Comparison of ENCODE assay signal across 1 cellular context in the genomic region with DNA sequence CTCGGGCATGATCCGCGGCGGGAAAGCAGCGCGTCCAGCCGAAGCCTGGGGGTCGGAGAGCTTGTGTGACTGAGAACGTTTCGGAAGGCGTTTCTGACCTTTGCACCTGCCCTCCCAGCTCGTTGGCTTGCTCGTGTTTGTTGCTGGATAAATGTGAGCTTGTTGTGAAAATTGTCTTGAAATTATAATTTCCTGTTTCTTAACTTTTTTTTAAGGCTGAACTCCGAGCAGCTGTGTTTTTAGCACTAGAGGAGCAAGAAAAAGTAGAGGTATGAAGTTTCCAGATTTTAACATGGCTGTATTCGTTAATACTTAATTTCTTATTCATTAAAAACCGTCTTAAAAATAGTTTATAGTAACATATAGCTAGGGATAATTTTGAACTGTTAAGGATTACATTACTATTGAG.
TF ChIP-seq lines count a peak whose summit lies in the region.

No MANE protein-coding gene starts in this region.

TF ChIP-seq in HepG2, 621 proteins besides CTCF, POLR2A, EP300 and RAD21 (continued from another document and continues in another):
- TF ChIP-seq, protein P1, sequence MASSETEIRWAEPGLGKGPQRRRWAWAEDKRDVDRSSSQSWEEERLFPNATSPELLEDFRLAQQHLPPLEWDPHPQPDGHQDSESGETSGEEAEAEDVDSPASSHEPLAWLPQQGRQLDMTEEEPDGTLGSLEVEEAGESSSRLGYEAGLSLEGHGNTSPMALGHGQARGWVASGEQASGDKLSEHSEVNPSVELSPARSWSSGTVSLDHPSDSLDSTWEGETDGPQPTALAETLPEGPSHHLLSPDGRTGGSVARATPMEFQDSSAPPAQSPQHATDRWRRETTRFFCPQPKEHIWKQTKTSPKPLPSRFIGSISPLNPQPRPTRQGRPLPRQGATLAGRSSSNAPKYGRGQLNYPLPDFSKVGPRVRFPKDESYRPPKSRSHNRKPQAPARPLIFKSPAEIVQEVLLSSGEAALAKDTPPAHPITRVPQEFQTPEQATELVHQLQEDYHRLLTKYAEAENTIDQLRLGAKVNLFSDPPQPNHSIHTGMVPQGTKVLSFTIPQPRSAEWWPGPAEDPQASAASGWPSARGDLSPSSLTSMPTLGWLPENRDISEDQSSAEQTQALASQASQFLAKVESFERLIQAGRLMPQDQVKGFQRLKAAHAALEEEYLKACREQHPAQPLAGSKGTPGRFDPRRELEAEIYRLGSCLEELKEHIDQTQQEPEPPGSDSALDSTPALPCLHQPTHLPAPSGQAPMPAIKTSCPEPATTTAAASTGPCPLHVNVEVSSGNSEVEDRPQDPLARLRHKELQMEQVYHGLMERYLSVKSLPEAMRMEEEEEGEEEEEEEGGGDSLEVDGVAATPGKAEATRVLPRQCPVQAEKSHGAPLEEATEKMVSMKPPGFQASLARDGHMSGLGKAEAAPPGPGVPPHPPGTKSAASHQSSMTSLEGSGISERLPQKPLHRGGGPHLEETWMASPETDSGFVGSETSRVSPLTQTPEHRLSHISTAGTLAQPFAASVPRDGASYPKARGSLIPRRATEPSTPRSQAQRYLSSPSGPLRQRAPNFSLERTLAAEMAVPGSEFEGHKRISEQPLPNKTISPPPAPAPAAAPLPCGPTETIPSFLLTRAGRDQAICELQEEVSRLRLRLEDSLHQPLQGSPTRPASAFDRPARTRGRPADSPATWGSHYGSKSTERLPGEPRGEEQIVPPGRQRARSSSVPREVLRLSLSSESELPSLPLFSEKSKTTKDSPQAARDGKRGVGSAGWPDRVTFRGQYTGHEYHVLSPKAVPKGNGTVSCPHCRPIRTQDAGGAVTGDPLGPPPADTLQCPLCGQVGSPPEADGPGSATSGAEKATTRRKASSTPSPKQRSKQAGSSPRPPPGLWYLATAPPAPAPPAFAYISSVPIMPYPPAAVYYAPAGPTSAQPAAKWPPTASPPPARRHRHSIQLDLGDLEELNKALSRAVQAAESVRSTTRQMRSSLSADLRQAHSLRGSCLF (CRISPR knock-in tag; IDR thresholded peaks at IDR 0.05; ENCODE audit: borderline replicate concordance), result no peak
- TF ChIP-seq SOX13 (IDR thresholded peaks at IDR 0.05) (peak; percentile 5; the same call in 1 of the 2 replicates), SOX13 (CRISPR knock-in tag; conservative IDR thresholded peaks at IDR 0.05 in 1 of 2, IDR thresholded peaks at IDR 0.05 in 1 of 2) (no peak), ZNF850 (CRISPR knock-in tag; conservative IDR thresholded peaks at IDR 0.05) (no peak), ZSCAN25 (CRISPR knock-in tag; IDR thresholded peaks at IDR 0.05) (no peak), RFX5 (IDR thresholded peaks at IDR 0.05; ENCODE audit: low read depth, low read length) (no peak), CENPX (CRISPR knock-in tag; IDR thresholded peaks at IDR 0.05) (no peak), BRD4 (CRISPR knock-in tag; IDR thresholded peaks at IDR 0.05) (no peak), CREB1 (IDR thresholded peaks at IDR 0.05) (no peak), CREB1 (CRISPR knock-in tag; IDR thresholded peaks at IDR 0.05) (no peak), KLF13 (CRISPR knock-in tag; IDR thresholded peaks at IDR 0.05) (no peak; the same call in 1 of the 2 replicates), RFXANK (CRISPR knock-in tag; IDR thresholded peaks at IDR 0.05) (no peak), ZNF354B (CRISPR knock-in tag; IDR thresholded peaks at IDR 0.05) (no peak), ZNF138 (CRISPR knock-in tag; IDR thresholded peaks at IDR 0.05; ENCODE audit: low read depth) (no peak), ZNF605 (CRISPR knock-in tag; IDR thresholded peaks at IDR 0.05) (peak; percentile 68; the same call in 1 of the 2 replicates), SOX6 (IDR thresholded peaks at IDR 0.05) (no peak), SOX6 (CRISPR knock-in tag; IDR thresholded peaks at IDR 0.05) (no peak), ZMAT3 (CRISPR knock-in tag; conservative IDR thresholded peaks at IDR 0.05) (no peak; the same call in 1 of the 2 replicates), ZNF256 (CRISPR knock-in tag; conservative IDR thresholded peaks at IDR 0.05) (no peak), POLR2G (IDR thresholded peaks at IDR 0.05; ENCODE audit: low read depth, low read length) (peak; percentile 75), POLR2AphosphoS5 (IDR thresholded peaks at IDR 0.05; ENCODE audit: low read depth, low read length) (peak; percentile 40), ZNF205 (CRISPR knock-in tag; IDR thresholded peaks at IDR 0.05) (no peak), FOSL1 (CRISPR knock-in tag; IDR thresholded peaks at IDR 0.05; ENCODE audit: borderline replicate concordance) (no peak), ZSCAN20 (CRISPR knock-in tag; IDR thresholded peaks at IDR 0.05; ENCODE audit: borderline replicate concordance) (no peak), FOXO1 (CRISPR knock-in tag; IDR thresholded peaks at IDR 0.05) (no peak), ZNF660 (CRISPR knock-in tag; IDR thresholded peaks at IDR 0.05; ENCODE audit: borderline replicate concordance, low read depth) (no peak), MXI1 (IDR thresholded peaks at IDR 0.05; ENCODE audit: borderline replicate concordance, low read depth, low read length) (peak; percentile 51; the same call in 1 of the 3 replicates), ZSCAN9 (CRISPR knock-in tag; IDR thresholded peaks at IDR 0.05; ENCODE audit: borderline replicate concordance) (no peak), TARDBP (CRISPR knock-in tag; IDR thresholded peaks at IDR 0.05) (no peak), ZNF10 (CRISPR knock-in tag; IDR thresholded peaks at IDR 0.05; ENCODE audit: borderline replicate concordance, low read depth) (no peak), ZFP62 (CRISPR knock-in tag; IDR thresholded peaks at IDR 0.05) (no peak), ZNF7 (CRISPR knock-in tag; IDR thresholded peaks at IDR 0.05) (no peak), ZNF883 (CRISPR knock-in tag; IDR thresholded peaks at IDR 0.05; ENCODE audit: not compliant biosample characterization) (no peak), STAT5B (CRISPR knock-in tag; IDR thresholded peaks at IDR 0.05) (no peak), MIXL1 (CRISPR knock-in tag; IDR thresholded peaks at IDR 0.05) (no peak), ZMYM4 (CRISPR knock-in tag; IDR thresholded peaks at IDR 0.05) (no peak), ONECUT2 (CRISPR knock-in tag; IDR thresholded peaks at IDR 0.05) (no peak), NAIF1 (CRISPR knock-in tag; IDR thresholded peaks at IDR 0.05; ENCODE audit: borderline replicate concordance) (no peak)
- TF ChIP-seq, protein P2, sequence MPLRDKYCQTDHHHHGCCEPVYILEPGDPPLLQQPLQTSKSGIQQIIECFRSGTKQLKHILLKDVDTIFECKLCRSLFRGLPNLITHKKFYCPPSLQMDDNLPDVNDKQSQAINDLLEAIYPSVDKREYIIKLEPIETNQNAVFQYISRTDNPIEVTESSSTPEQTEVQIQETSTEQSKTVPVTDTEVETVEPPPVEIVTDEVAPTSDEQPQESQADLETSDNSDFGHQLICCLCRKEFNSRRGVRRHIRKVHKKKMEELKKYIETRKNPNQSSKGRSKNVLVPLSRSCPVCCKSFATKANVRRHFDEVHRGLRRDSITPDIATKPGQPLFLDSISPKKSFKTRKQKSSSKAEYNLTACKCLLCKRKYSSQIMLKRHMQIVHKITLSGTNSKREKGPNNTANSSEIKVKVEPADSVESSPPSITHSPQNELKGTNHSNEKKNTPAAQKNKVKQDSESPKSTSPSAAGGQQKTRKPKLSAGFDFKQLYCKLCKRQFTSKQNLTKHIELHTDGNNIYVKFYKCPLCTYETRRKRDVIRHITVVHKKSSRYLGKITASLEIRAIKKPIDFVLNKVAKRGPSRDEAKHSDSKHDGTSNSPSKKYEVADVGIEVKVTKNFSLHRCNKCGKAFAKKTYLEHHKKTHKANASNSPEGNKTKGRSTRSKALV (CRISPR knock-in tag; IDR thresholded peaks at IDR 0.05), result no peak
- TF ChIP-seq, protein P3, sequence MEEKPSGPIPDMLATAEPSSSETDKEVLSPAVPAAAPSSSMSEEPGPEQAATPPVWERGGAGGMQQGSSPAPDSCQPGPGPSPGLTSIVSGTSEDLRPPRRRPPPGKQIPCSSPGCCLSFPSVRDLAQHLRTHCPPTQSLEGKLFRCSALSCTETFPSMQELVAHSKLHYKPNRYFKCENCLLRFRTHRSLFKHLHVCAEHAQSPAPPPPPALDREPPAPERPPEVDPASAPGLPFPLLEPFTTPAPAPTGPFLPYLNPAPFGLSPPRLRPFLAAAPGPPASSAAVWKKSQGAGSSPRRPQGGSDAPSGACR (CRISPR knock-in tag; IDR thresholded peaks at IDR 0.05), result no peak
- TF ChIP-seq, protein P4, sequence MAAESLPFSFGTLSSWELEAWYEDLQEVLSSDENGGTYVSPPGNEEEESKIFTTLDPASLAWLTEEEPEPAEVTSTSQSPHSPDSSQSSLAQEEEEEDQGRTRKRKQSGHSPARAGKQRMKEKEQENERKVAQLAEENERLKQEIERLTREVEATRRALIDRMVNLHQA (CRISPR knock-in tag; IDR thresholded peaks at IDR 0.05), result no peak
- TF ChIP-seq, protein P5, sequence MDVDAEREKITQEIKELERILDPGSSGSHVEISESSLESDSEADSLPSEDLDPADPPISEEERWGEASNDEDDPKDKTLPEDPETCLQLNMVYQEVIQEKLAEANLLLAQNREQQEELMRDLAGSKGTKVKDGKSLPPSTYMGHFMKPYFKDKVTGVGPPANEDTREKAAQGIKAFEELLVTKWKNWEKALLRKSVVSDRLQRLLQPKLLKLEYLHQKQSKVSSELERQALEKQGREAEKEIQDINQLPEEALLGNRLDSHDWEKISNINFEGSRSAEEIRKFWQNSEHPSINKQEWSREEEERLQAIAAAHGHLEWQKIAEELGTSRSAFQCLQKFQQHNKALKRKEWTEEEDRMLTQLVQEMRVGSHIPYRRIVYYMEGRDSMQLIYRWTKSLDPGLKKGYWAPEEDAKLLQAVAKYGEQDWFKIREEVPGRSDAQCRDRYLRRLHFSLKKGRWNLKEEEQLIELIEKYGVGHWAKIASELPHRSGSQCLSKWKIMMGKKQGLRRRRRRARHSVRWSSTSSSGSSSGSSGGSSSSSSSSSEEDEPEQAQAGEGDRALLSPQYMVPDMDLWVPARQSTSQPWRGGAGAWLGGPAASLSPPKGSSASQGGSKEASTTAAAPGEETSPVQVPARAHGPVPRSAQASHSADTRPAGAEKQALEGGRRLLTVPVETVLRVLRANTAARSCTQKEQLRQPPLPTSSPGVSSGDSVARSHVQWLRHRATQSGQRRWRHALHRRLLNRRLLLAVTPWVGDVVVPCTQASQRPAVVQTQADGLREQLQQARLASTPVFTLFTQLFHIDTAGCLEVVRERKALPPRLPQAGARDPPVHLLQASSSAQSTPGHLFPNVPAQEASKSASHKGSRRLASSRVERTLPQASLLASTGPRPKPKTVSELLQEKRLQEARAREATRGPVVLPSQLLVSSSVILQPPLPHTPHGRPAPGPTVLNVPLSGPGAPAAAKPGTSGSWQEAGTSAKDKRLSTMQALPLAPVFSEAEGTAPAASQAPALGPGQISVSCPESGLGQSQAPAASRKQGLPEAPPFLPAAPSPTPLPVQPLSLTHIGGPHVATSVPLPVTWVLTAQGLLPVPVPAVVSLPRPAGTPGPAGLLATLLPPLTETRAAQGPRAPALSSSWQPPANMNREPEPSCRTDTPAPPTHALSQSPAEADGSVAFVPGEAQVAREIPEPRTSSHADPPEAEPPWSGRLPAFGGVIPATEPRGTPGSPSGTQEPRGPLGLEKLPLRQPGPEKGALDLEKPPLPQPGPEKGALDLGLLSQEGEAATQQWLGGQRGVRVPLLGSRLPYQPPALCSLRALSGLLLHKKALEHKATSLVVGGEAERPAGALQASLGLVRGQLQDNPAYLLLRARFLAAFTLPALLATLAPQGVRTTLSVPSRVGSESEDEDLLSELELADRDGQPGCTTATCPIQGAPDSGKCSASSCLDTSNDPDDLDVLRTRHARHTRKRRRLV (CRISPR knock-in tag; IDR thresholded peaks at IDR 0.05), result no peak
- TF ChIP-seq, protein P6, sequence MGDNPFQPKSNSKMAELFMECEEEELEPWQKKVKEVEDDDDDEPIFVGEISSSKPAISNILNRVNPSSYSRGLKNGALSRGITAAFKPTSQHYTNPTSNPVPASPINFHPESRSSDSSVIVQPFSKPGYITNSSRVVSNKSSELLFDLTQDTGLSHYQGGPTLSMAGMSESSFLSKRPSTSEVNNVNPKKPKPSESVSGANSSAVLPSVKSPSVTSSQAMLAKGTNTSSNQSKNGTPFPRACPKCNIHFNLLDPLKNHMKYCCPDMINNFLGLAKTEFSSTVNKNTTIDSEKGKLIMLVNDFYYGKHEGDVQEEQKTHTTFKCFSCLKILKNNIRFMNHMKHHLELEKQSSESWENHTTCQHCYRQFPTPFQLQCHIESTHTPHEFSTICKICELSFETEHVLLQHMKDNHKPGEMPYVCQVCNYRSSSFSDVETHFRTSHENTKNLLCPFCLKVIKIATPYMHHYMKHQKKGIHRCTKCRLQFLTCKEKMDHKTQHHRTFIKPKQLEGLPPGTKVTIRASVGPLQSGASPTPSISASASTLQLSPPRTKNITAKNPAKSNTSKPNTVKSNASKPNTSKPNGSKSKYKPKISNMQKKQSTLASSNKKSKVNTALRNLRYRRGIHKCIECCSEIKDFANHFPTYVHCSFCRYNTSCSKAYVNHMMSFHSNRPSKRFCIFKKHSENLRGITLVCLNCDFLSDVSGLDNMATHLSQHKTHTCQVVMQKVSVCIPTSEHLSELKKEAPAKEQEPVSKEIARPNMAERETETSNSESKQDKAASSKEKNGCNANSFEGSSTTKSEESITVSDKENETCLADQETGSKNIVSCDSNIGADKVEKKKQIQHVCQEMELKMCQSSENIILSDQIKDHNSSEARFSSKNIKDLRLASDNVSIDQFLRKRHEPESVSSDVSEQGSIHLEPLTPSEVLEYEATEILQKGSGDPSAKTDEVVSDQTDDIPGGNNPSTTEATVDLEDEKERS (CRISPR knock-in tag; IDR thresholded peaks at IDR 0.05), result no peak
- TF ChIP-seq, protein P7, sequence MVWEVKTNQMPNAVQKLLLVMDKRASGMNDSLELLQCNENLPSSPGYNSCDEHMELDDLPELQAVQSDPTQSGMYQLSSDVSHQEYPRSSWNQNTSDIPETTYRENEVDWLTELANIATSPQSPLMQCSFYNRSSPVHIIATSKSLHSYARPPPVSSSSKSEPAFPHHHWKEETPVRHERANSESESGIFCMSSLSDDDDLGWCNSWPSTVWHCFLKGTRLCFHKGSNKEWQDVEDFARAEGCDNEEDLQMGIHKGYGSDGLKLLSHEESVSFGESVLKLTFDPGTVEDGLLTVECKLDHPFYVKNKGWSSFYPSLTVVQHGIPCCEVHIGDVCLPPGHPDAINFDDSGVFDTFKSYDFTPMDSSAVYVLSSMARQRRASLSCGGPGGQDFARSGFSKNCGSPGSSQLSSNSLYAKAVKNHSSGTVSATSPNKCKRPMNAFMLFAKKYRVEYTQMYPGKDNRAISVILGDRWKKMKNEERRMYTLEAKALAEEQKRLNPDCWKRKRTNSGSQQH (CRISPR knock-in tag; IDR thresholded peaks at IDR 0.05; ENCODE audit: low read depth), result no peak
- TF ChIP-seq, protein P8, sequence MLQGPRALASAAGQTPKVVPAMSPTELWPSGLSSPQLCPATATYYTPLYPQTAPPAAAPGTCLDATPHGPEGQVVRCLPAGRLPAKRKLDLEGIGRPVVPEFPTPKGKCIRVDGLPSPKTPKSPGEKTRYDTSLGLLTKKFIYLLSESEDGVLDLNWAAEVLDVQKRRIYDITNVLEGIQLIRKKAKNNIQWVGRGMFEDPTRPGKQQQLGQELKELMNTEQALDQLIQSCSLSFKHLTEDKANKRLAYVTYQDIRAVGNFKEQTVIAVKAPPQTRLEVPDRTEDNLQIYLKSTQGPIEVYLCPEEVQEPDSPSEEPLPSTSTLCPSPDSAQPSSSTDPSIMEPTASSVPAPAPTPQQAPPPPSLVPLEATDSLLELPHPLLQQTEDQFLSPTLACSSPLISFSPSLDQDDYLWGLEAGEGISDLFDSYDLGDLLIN (CRISPR knock-in tag; IDR thresholded peaks at IDR 0.05; ENCODE audit: borderline replicate concordance), result no peak
- TF ChIP-seq, protein P9, sequence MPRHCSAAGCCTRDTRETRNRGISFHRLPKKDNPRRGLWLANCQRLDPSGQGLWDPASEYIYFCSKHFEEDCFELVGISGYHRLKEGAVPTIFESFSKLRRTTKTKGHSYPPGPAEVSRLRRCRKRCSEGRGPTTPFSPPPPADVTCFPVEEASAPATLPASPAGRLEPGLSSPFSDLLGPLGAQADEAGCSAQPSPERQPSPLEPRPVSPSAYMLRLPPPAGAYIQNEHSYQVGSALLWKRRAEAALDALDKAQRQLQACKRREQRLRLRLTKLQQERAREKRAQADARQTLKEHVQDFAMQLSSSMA (CRISPR knock-in tag; IDR thresholded peaks at IDR 0.05), result no peak
